ENCODE assay signal across 8 cellular contexts in the genomic region with DNA sequence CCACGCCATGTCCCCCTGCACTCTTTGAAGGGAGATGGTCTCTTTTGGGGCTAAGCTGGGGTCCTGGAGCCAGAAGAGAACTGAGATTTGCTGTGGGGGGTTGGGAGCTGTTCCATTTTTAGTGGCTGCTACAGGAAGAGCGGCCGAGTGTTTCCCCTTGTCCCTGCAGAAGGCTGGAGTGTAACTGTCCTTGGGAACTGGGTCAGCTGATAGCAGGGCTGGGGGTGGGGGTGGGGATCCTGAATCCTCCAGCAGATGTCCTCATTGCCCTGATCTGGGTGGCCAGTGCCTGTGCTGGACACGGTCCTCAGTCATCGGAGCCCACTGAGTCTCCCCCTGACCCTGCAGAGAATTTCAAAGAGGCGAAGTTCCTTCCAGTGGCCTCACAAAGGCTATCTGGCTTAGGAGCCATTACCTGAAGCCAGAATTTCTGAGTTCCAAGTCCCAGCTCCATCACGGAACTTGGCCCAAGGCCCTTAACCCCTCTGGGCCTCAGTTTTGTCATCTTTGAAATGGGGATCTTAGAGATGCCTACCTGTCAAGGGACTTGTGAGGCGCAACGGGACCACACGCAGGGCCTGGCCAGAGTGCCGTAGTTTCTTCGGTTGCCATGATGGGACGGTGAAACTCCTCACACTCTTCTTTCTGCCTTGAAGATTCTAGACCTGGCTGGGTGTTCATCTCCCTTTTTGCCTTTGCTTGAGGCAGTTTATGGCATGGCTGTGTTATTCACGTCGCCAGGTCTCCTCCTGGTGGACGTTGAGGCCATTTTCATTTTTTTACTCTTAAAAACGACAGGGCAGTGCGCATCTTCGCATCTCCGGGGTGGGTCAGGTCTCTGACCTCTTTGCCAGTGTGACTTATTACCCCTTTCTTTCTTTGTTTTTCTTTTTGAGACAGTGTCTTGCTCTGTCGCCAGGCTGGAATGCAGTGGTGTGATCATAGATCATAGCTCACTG.
A peak's percentile ranks its signal among the peaks of the same experiment; 100 is the strongest.
DNase-seq lines count a peak whose midpoint lies in the region; ATAC-seq and TF ChIP-seq lines count a peak whose summit lies in the region.

No MANE protein-coding gene starts in this region.

- POLR2A ChIA-PET in HEK293T (lab: Yijun Ruan, JAX), result interaction anchor here (2.0 to 2.4 kb wide), 2 partner anchors 51 to 52 kb away, joined by 6 to 10 read pairs; partner anchors contain the start of gene DNM2

- no peaks in the 10 kb centered on the region for H3K9me3 Mint-ChIP-seq in stimulated activated naive CD8-positive, alpha-beta T cell treated with anti-CD3 and anti-CD28 coated beads, Interleukin-15, Interleukin-2, amounts not matched to agents 100 ng/mL and 50 ng/mL, for 24 hours

- no peak overlapping the region for H3K4me3 Mint-ChIP-seq in stimulated activated naive CD8-positive, alpha-beta T cell treated with anti-CD3 and anti-CD28 coated beads, Interleukin-15, Interleukin-2, amounts not matched to agents 100 ng/mL and 50 ng/mL, for 24 hours

- peaks cover 21% of the 10 kb centered on the region for H3K4me1 Mint-ChIP-seq in stimulated activated naive CD8-positive, alpha-beta T cell treated with anti-CD3 and anti-CD28 coated beads, Interleukin-15, Interleukin-2, amounts not matched to agents 100 ng/mL and 50 ng/mL, for 24 hours (ENCODE audit: low read depth)

- CTCF ChIA-PET in HEK293T (lab: Yijun Ruan, JAX), result interaction anchor here (0.6 to 1.1 kb wide), 3 partner anchors 9 to 1794 kb away, joined by 3 to 6 read pairs (median 4); partner anchors contain the start of gene DNM2

- peak; percentile 31 for TF ChIP-seq CTCF in cardiac fibroblast (IDR thresholded peaks at IDR 0.05; ENCODE audit: low read depth, low read length)

- peaks cover 21% of the 10 kb centered on the region for H3K36me3 Mint-ChIP-seq in stimulated activated naive CD8-positive, alpha-beta T cell treated with anti-CD3 and anti-CD28 coated beads, Interleukin-15, Interleukin-2, amounts not matched to agents 100 ng/mL and 50 ng/mL, for 24 hours (ENCODE audit: low read depth)

- no peaks in the 10 kb centered on the region for H3K27me3 Mint-ChIP-seq in stimulated activated naive CD8-positive, alpha-beta T cell treated with anti-CD3 and anti-CD28 coated beads, Interleukin-15, Interleukin-2, amounts not matched to agents 100 ng/mL and 50 ng/mL, for 24 hours

- H3K27ac Mint-ChIP-seq in stimulated activated naive CD8-positive, alpha-beta T cell treated with anti-CD3 and anti-CD28 coated beads, Interleukin-15, Interleukin-2, amounts not matched to agents 100 ng/mL and 50 ng/mL, for 24 hours, result peak overlapping the region; percentile 39

- ATAC-seq in stimulated activated naive CD8-positive, alpha-beta T cell treated with anti-CD3 and anti-CD28 coated beads, Interleukin-15, Interleukin-2, amounts not matched to agents 100 U/mL and 50 U/mL, for 24 hours, result no peak
- no peak for ATAC-seq in HG03520 (IDR thresholded peaks at IDR 0.05; ENCODE audit: unreplicated experiment)

- H3K27me3 ChIP-seq in layer of hippocampus (ENCODE audit: control insufficient read depth, insufficient read depth, low read length), result no peaks in the 10 kb centered on the region

- H3K4me3 ChIP-seq in cardiac fibroblast (replicated peaks in 1 of 2; ENCODE audit: low read depth in 2 of 2, low read length in 2 of 2), result no peak overlapping the region

- peak overlapping the region; percentile 75 for H3K27ac ChIP-seq in layer of hippocampus (ENCODE audit: low read depth, low read length)

- DNase-seq in stimulated activated naive CD8-positive, alpha-beta T cell treated with anti-CD3 and anti-CD28 coated beads, Interleukin-15, Interleukin-2, amounts not matched to agents 100 U/mL and 50 U/mL, for 24 hours, result no peak
- peak; percentile 42 to 52 for DNase-seq in cardiac fibroblast (ENCODE audit: low read depth in 2 of 2)
- DNase-seq in superior temporal gyrus (ENCODE audit: extremely low spot score), result peak; percentile 82
- DNase-seq in HEK293T (ENCODE audit: extremely low spot score), result no peak
- no peak for DNase-seq in NCI-H1048 (lab: John Stamatoyannopoulos, UW)

TF ChIP-seq in HEK293T, 16 proteins besides CTCF, POLR2A, EP300 and RAD21:
- no peak for TF ChIP-seq FOXK2 (IDR thresholded peaks at IDR 0.05)
- no peak for TF ChIP-seq NFRKB (IDR thresholded peaks at IDR 0.05)
- no peak for TF ChIP-seq ARNT (IDR thresholded peaks at IDR 0.05)
- no peak for TF ChIP-seq CTBP1 (IDR thresholded peaks at IDR 0.05; ENCODE audit: borderline replicate concordance)
- no peak for TF ChIP-seq LEF1 (IDR thresholded peaks at IDR 0.05; ENCODE audit: borderline replicate concordance)
- no peak for TF ChIP-seq PKNOX1 (IDR thresholded peaks at IDR 0.05)
- no peak for TF ChIP-seq ELF4 (IDR thresholded peaks at IDR 0.05)
- TF ChIP-seq HDGF (IDR thresholded peaks at IDR 0.05; ENCODE audit: borderline replicate concordance), result no peak
- no peak for TF ChIP-seq BHLHE40 (IDR thresholded peaks at IDR 0.05; ENCODE audit: borderline replicate concordance)
- no peak for TF ChIP-seq ZNF384 (IDR thresholded peaks at IDR 0.05)
- no peak for TF ChIP-seq TARDBP (IDR thresholded peaks at IDR 0.05)
- TF ChIP-seq SP1 (IDR thresholded peaks at IDR 0.05), result no peak
- no peak for TF ChIP-seq FOXM1 (IDR thresholded peaks at IDR 0.05; ENCODE audit: borderline replicate concordance)
- no peak for TF ChIP-seq FOXA1 (IDR thresholded peaks at IDR 0.05)

Comparison
In these comparisons a context has a peak if more than half of its experiments do, and no peak if none do; other contexts are left out.
1. DNase-seq: peak in cardiac fibroblast (2 of 2) and superior temporal gyrus (single experiment); none in stimulated activated naive CD8-positive, alpha-beta T cell treated with anti-CD3 and anti-CD28 coated beads, Interleukin-15, Interleukin-2, amounts not matched to agents 100 U/mL and 50 U/mL, for 24 hours (single experiment), HEK293T (single experiment) and NCI-H1048 (single experiment).